In genomic region chr17:46111236-46111635, GRCh38 we compare ENCODE assay signal across 7 cellular contexts.
DNase-seq lines count a peak whose midpoint lies in the region; ATAC-seq, FAIRE-seq and TF ChIP-seq lines count a peak whose summit lies in the region.
"Not testable (repeated sequence)": the region's sequence is repeated elsewhere in the genome, so short reads cannot be mapped to it uniquely, and the experiment has no call there.

No MANE protein-coding gene starts in this region.

- not testable (repeated sequence) for TF ChIP-seq CTCF in C4-2B (conservative IDR thresholded peaks at IDR 0.05); H9 (conservative IDR thresholded peaks at IDR 0.05); GM12878 (IDR thresholded peaks at IDR 0.05 in 2 of 3, conservative IDR thresholded peaks at IDR 0.05 in 1 of 3; ENCODE audit: control insufficient read depth in 2 of 3, extremely low read depth in 1 of 3, insufficient read depth in 1 of 3, low read depth in 3 of 3, low read length in 3 of 3); progenitor cell of endocrine pancreas (IDR thresholded peaks at IDR 0.05; ENCODE audit: unreplicated experiment)

- H3K27me3 Mint-ChIP-seq in H9 (ENCODE audit: low read depth); activated T-cell treated with anti-CD3 and anti-CD28 coated beads, Interleukin-2, amount 50 U/mL, for 24 hours; naive thymus-derived CD4-positive, alpha-beta T cell; progenitor cell of endocrine pancreas: not testable (repeated sequence)

- H2BK20ac ChIP-seq in H9 (ENCODE audit: low read depth, low read length, poor library complexity, severe bottlenecking) = not testable (repeated sequence)

- no CpG with 5 or more reads among the region's 11 CpGs for WGBS in H9 (ENCODE audit: extremely low coverage, insufficient read length, low lambda C conversion rate)
- 98% methylated on average over 11 of the region's 11 CpGs for WGBS in GM12878 (ENCODE audit: insufficient coverage, insufficient replicate concordance, low lambda C conversion rate, missing lambda C conversion rate)

- H3K9ac ChIP-seq in H9 (ENCODE audit: extremely low read depth, insufficient read length, low read length); Karpas-422 (ENCODE audit: low read length); GM12878 (ENCODE audit: control insufficient read depth, insufficient read depth, low read length): not testable (repeated sequence)

- H3K36me3 ChIP-seq in Karpas-422 (ENCODE audit: insufficient read depth, low read length); GM12878 (ENCODE audit: control insufficient read depth in 2 of 2, insufficient read depth in 2 of 2, low read length in 1 of 2); naive thymus-derived CD4-positive, alpha-beta T cell (ENCODE audit: control insufficient read depth in 2 of 3, insufficient read depth in 3 of 3, low read length in 3 of 3): not testable (repeated sequence)

- ATAC-seq in GM12878; naive thymus-derived CD4-positive, alpha-beta T cell: not testable (repeated sequence)

- H2AFZ ChIP-seq in H9 (ENCODE audit: low read length); Karpas-422 (ENCODE audit: low read length); GM12878 (ENCODE audit: control insufficient read depth, low read depth, low read length): not testable (repeated sequence)

- not testable (repeated sequence) for H3K56ac ChIP-seq in H9 (ENCODE audit: insufficient read length, low read depth, low read length)

- H3K79me2 ChIP-seq in H9 (ENCODE audit: insufficient read depth, low read length) (peaks cover 43% of the 10 kb centered on the region; the same call in 1 of the 2 replicates), Karpas-422 (ENCODE audit: low read length) (peaks cover 100% of the 10 kb centered on the region), GM12878 (ENCODE audit: control insufficient read depth, insufficient read depth, low read length) (peaks cover 96% of the 10 kb centered on the region)

- SMC1A ChIA-PET in GM12878 (lab: Charles Lee; ENCODE audit: uncharacterized antibody, unreplicated experiment) = interaction anchor here (0.9 to 1.0 kb wide), 2 partner anchors 9 to 40 kb away, joined by 3 to 5 read pairs; no protein-coding TSS in a partner anchor

- not testable (repeated sequence) for H3K14ac ChIP-seq in H9 (ENCODE audit: insufficient read depth, low read length)

- in situ Hi-C loops in GM12878 (cut with MboI) = not testable (repeated sequence)

- not testable (repeated sequence) for H4K5ac ChIP-seq in H9 (ENCODE audit: insufficient read length, low read depth, low read length)

- H3K4me3 ChIP-seq in Karpas-422 (ENCODE audit: low read length); GM12878; naive thymus-derived CD4-positive, alpha-beta T cell (ENCODE audit: low read length): not testable (repeated sequence)

- H3K18ac ChIP-seq in H9 (ENCODE audit: insufficient read length, low read depth, low read length) = not testable (repeated sequence)

- FAIRE-seq in GM12878 (lab: Jason Lieb, UNC) = not testable (repeated sequence)

- not testable (repeated sequence) for H2BK15ac ChIP-seq in H9 (ENCODE audit: low read depth, low read length)

- RAD21 ChIA-PET in GM12878 (lab: Charles Lee; ENCODE audit: unreplicated experiment) = not testable (repeated sequence)

- H2BK5ac ChIP-seq in H9 (ENCODE audit: insufficient read length, low read length) = not testable (repeated sequence)

- H3K9me3 Mint-ChIP-seq in H9; activated T-cell treated with anti-CD3 and anti-CD28 coated beads, Interleukin-2, amount 50 U/mL, for 24 hours; naive thymus-derived CD4-positive, alpha-beta T cell; progenitor cell of endocrine pancreas (ENCODE audit: low read depth): not testable (repeated sequence)

- H3K4me1 Mint-ChIP-seq in H9 (peaks cover 74 to 82% of the 10 kb centered on the region in 2 experiments), progenitor cell of endocrine pancreas (ENCODE audit: low read depth) (peaks cover 36% of the 10 kb centered on the region)
- peaks cover 86% of the 10 kb centered on the region for H3K4me1 Mint-ChIP-seq in activated T-cell treated with anti-CD3 and anti-CD28 coated beads, Interleukin-2, amount 50 U/mL, for 24 hours (ENCODE audit: low read depth)
- H3K4me1 Mint-ChIP-seq in naive thymus-derived CD4-positive, alpha-beta T cell = peaks cover 44 to 97% (median 92%) of the 10 kb centered on the region in 7 donors

- intact Hi-C loops in GM12878 (cut with micrococcal nuclease; ENCODE audit: unreplicated experiment); naive thymus-derived CD4-positive, alpha-beta T cell (cut with micrococcal nuclease): not testable (repeated sequence)

- not testable (repeated sequence) for H3K23me2 ChIP-seq in H9 (ENCODE audit: insufficient read length, low read depth, low read length, poor library complexity, severe bottlenecking)

- POLR2A ChIA-PET in GM12878 (lab: Charles Lee); naive thymus-derived CD4-positive, alpha-beta T cell (lab: Charles Lee): not testable (repeated sequence)

- H3K4ac ChIP-seq in H9 (ENCODE audit: low read depth, low read length) = not testable (repeated sequence)

- peak overlapping the region; percentile 57 for H3K27ac ChIP-seq in C4-2B
- not testable (repeated sequence) for H3K27ac ChIP-seq in H9 (ENCODE audit: insufficient read length, low read depth, low read length); GM12878 (ENCODE audit: control insufficient read depth, insufficient read depth); naive thymus-derived CD4-positive, alpha-beta T cell (ENCODE audit: low read depth, low read length)
- peak overlapping the region; percentile 73 for H3K27ac ChIP-seq in Karpas-422 (ENCODE audit: low read length)

- not testable (repeated sequence) for H3K23ac ChIP-seq in H9 (ENCODE audit: insufficient read length, low read depth, low read length)

- H2AK5ac ChIP-seq in H9 (ENCODE audit: insufficient read length, low read length) = not testable (repeated sequence)

- peak overlapping the region in 2 of 3 experiments; percentile 8 to 24; a peak in 2 of 7 replicates for H3K27ac Mint-ChIP-seq in H9
- H3K27ac Mint-ChIP-seq in activated T-cell treated with anti-CD3 and anti-CD28 coated beads, Interleukin-2, amount 50 U/mL, for 24 hours = peak overlapping the region; percentile 9
- peak overlapping the region in 4 of 9 donors; percentile 2 to 53 (median 18) for H3K27ac Mint-ChIP-seq in naive thymus-derived CD4-positive, alpha-beta T cell
- peak overlapping the region; percentile 8 for H3K27ac Mint-ChIP-seq in progenitor cell of endocrine pancreas

- H3K27me3 ChIP-seq in H9 (ENCODE audit: insufficient read depth, low read length); Karpas-422 (ENCODE audit: low read length); GM12878 (replicated peaks in 1 of 2; ENCODE audit: control insufficient read depth in 2 of 2, insufficient read depth in 2 of 2, low read length in 1 of 2); naive thymus-derived CD4-positive, alpha-beta T cell (ENCODE audit: control insufficient read depth in 2 of 2, insufficient read depth in 2 of 2, low read length in 2 of 2): not testable (repeated sequence)

- H3K9me2 ChIP-seq in Karpas-422 (replicated peaks; ENCODE audit: insufficient read depth, low read length) = not testable (repeated sequence)

- TF ChIP-seq EP300 in GM12878 (IDR thresholded peaks at IDR 0.05; ENCODE audit: borderline replicate concordance in 1 of 2, control insufficient read depth in 1 of 2, low read depth in 2 of 2, low read length in 2 of 2) = not testable (repeated sequence)

- not testable (repeated sequence) for H3K36me3 Mint-ChIP-seq in H9 (ENCODE audit: insufficient read depth in 1 of 3, low read depth in 3 of 3); naive thymus-derived CD4-positive, alpha-beta T cell; progenitor cell of endocrine pancreas (ENCODE audit: insufficient read depth)
- peaks cover 25% of the 10 kb centered on the region for H3K36me3 Mint-ChIP-seq in activated T-cell treated with anti-CD3 and anti-CD28 coated beads, Interleukin-2, amount 50 U/mL, for 24 hours (ENCODE audit: low read depth)

- not testable (repeated sequence) for H3K9me3 ChIP-seq in H9 (ENCODE audit: control insufficient read depth, low read depth, low read length); Karpas-422 (ENCODE audit: low read length); GM12878 (replicated peaks; ENCODE audit: control insufficient read depth, insufficient read depth, low read length); naive thymus-derived CD4-positive, alpha-beta T cell (ENCODE audit: control insufficient read depth in 2 of 3, low read length in 3 of 3)

- H3T11ph ChIP-seq in H9 (ENCODE audit: low read length) = not testable (repeated sequence)

- H2BK120ac ChIP-seq in H9 (ENCODE audit: low read depth, low read length, poor library complexity, severe bottlenecking) = not testable (repeated sequence)

- H3K79me1 ChIP-seq in H9 (ENCODE audit: insufficient read depth, low read depth, low read length, poor library complexity, severe bottlenecking) = not testable (repeated sequence)

- TF ChIP-seq POLR2A in GM12878 (IDR thresholded peaks at IDR 0.05; ENCODE audit: low read depth, low read length) = not testable (repeated sequence)

- not testable (repeated sequence) for H4K20me1 ChIP-seq in H9 (ENCODE audit: control insufficient read depth, insufficient read depth, insufficient read length); GM12878 (ENCODE audit: control insufficient read depth, insufficient read depth)
- H4K20me1 ChIP-seq in Karpas-422 (ENCODE audit: insufficient read depth, low read depth, low read length) = peaks cover 62% of the 10 kb centered on the region

- not testable (repeated sequence) for TF ChIP-seq RAD21 in GM12878 (IDR thresholded peaks at IDR 0.05; ENCODE audit: insufficient read depth, low read depth, low read length)

- not testable (repeated sequence) for H4K8ac ChIP-seq in H9 (replicated peaks; ENCODE audit: insufficient read length, low read depth, low read length)

- H3K4me3 Mint-ChIP-seq in H9; activated T-cell treated with anti-CD3 and anti-CD28 coated beads, Interleukin-2, amount 50 U/mL, for 24 hours; progenitor cell of endocrine pancreas (ENCODE audit: low read depth): not testable (repeated sequence)
- H3K4me3 Mint-ChIP-seq in naive thymus-derived CD4-positive, alpha-beta T cell = peak overlapping the region in 6 of 10 donors; percentile 1 to 48 (median 32)

- CTCF ChIA-PET in GM12878 (lab: Yijun Ruan, JAX) = interaction anchor here (1.8 kb wide), 1 partner anchor 34 kb away, joined by 4 read pairs; no protein-coding TSS in a partner anchor
- CTCF ChIA-PET in naive thymus-derived CD4-positive, alpha-beta T cell (lab: Charles Lee) = not testable (repeated sequence)

- H2BK12ac ChIP-seq in H9 (ENCODE audit: insufficient read length, low read depth, low read length) = not testable (repeated sequence)

- not testable (repeated sequence) for BruUV-seq in GM12878 (replicated peaks; lab: Mats Ljungman, UMichigan)

- H4K91ac ChIP-seq in H9 (ENCODE audit: insufficient read length, low read depth, low read length) = not testable (repeated sequence)

- DNase-seq in H9; Karpas-422; activated T-cell treated with anti-CD3 and anti-CD28 coated beads, Interleukin-2, amount 50 U/mL, for 24 hours; GM12878 (ENCODE audit: low read depth, low spot score); naive thymus-derived CD4-positive, alpha-beta T cell; progenitor cell of endocrine pancreas (ENCODE audit: low spot score, unreplicated experiment): not testable (repeated sequence)

- H3K4me1 ChIP-seq in H9 (ENCODE audit: insufficient read depth, low read length); GM12878 (ENCODE audit: control insufficient read depth, insufficient read depth, low read length): not testable (repeated sequence)
- H3K4me1 ChIP-seq in Karpas-422 (ENCODE audit: low read length) = peaks cover 73% of the 10 kb centered on the region
- peaks cover 46 to 54% of the 10 kb centered on the region in 2 donors for H3K4me1 ChIP-seq in naive thymus-derived CD4-positive, alpha-beta T cell (ENCODE audit: control insufficient read depth in 2 of 2, insufficient read depth in 2 of 2, low read length in 2 of 2)

- H3K4me2 ChIP-seq in H9 (ENCODE audit: insufficient read depth, insufficient read length, low read length); GM12878 (ENCODE audit: control insufficient read depth, insufficient read depth): not testable (repeated sequence)
- H3K4me2 ChIP-seq in Karpas-422 (ENCODE audit: low read depth, low read length, poor library complexity, severe bottlenecking) = peak overlapping the region; percentile 47
